Comparison of ENCODE assay signal across 19 cellular contexts in genomic region chr10:88164471-88164870, GRCh38.
"Had no signal": no experiment of that assay in that cellular context is flagged by ENCODE, and none has a peak within 500 bp of the region (broad histone marks: within the 10 kb centered on the region; RNA-seq: fewer than 3 reads in every experiment).

No MANE protein-coding gene starts in this region.

- H3K4me3 ChIP-seq: left lung, thoracic aorta had no signal

- ATAC-seq: activated CD8-positive, alpha-beta T cell treated with anti-CD3 and anti-CD28 coated beads, Interleukin-2, amount 10 ng/mL, durations not matched to agents 7 days and 5 days had no signal

- H3K4me2 ChIP-seq: SK-N-SH had no signal

- H3K9me3 ChIP-seq: left lung, thoracic aorta had no signal

- H3K4me1 ChIP-seq: parathyroid adenoma had no signal

- H3K27ac Mint-ChIP-seq: activated CD8-positive, alpha-beta T cell treated with anti-CD3 and anti-CD28 coated beads, Interleukin-2, amount 10 ng/mL, durations not matched to agents 7 days and 5 days; activated naive CD8-positive, alpha-beta T cell; immature natural killer cell; nephron progenitor cell; T-helper 2 cell treated with Interferon-gamma antibody and Interleukin-4, amounts not matched to agents 5 μg/mL and 100 μg/mL, for 36 hours had no signal

- H3K36me3 ChIP-seq: left lung, thoracic aorta had no signal

- H3K4me3 Mint-ChIP-seq: activated CD8-positive, alpha-beta T cell treated with anti-CD3 and anti-CD28 coated beads, Interleukin-2, amount 10 ng/mL, durations not matched to agents 7 days and 5 days; activated naive CD8-positive, alpha-beta T cell; immature natural killer cell; nephron progenitor cell; T-helper 2 cell treated with Interferon-gamma antibody and Interleukin-4, amounts not matched to agents 5 μg/mL and 100 μg/mL, for 36 hours had no signal

- H3K9me3 Mint-ChIP-seq: immature natural killer cell had no signal

- H3K27me3 Mint-ChIP-seq: activated naive CD8-positive, alpha-beta T cell had no signal

- H3K36me3 Mint-ChIP-seq: activated naive CD8-positive, alpha-beta T cell had no signal

- H3K9ac ChIP-seq: parathyroid adenoma, SK-N-SH had no signal

- H3K27me3 ChIP-seq: left lung had no signal

- DNase-seq: activated CD4-positive, alpha-beta T cell treated with anti-CD3 and anti-CD28 coated beads for 1 hour; activated CD4-positive, alpha-beta T cell treated with anti-CD3 and anti-CD28 coated beads, Interleukin-2, amount 50 U/mL, for 1 hour; activated CD8-positive, alpha-beta T cell treated with anti-CD3 and anti-CD28 coated beads, Interleukin-2, amount 10 ng/mL, durations not matched to agents 7 days and 5 days; activated naive CD4-positive, alpha-beta T cell; activated T-cell treated with anti-CD3 and anti-CD28 coated beads, Interleukin-2, amount 50 U/mL, for 1 hour; immature natural killer cell; left lung; midbrain; nephron progenitor cell; SK-N-SH; small intestine; stimulated activated CD4-positive, alpha-beta T cell treated with anti-CD3 and anti-CD28 coated beads, Interleukin-15, amount 100 ng/mL, for 24 hours; stimulated activated naive CD4-positive, alpha-beta T cell treated with Interleukin-2 at 50 U/mL for 16 hours had no signal

- H2AFZ ChIP-seq: parathyroid adenoma had no signal

- H3K27ac ChIP-seq: left lung, parathyroid adenoma had no signal

- FAIRE-seq: astrocyte, endometrium, small intestine had no signal

- H3K79me2 ChIP-seq: parathyroid adenoma had no signal
